11 cellular contexts compared by ENCODE assay signal in genomic region chr20:37395921-37396519, GRCh38. TPM values are rescaled to one million over a fixed set of nuclear protein-coding genes. Genes with fewer than 3 reads are reported as not detected.
A peak's percentile ranks its signal among the peaks of the same experiment; 100 is the strongest.
DNase-seq lines count a peak whose midpoint lies in the region; ATAC-seq and TF ChIP-seq lines count a peak whose summit lies in the region.
"Had no signal": no experiment of that assay in that cellular context is flagged by ENCODE, and none has a peak within 500 bp of the region (broad histone marks: within the 10 kb centered on the region; RNA-seq: fewer than 3 reads in every experiment).

No MANE protein-coding gene starts in this region.

- TF ChIP-seq CTCF in mesothelial cell of epicardium (IDR thresholded peaks at IDR 0.05; ENCODE audit: unreplicated experiment): no peak

- peaks cover 21% of the 10 kb centered on the region for H3K4me1 Mint-ChIP-seq in mesothelial cell of epicardium
- H3K4me1 Mint-ChIP-seq: naive B cell had no signal

- no peak overlapping the region for H3K4me3 Mint-ChIP-seq in mesothelial cell of epicardium
- H3K4me3 Mint-ChIP-seq: activated T-cell treated with anti-CD3 and anti-CD28 coated beads, Interleukin-2, amount 50 U/mL, for 72 hours; naive B cell had no signal

- peaks cover 8% of the 10 kb centered on the region for H3K36me3 ChIP-seq in H7 (replicated peaks; ENCODE audit: control insufficient read depth, insufficient read depth, low read length)

- DNase-seq in H7 (peak; percentile 93), NCI-H2107 treated with DMSO at 0.1 percent for 48 hours (lab: John Stamatoyannopoulos, UW; ENCODE audit: unreplicated experiment) (peak; percentile 76), astrocyte of the hippocampus (ENCODE audit: low read depth, low spot score) (peak; percentile 41), mesothelial cell of epicardium (ENCODE audit: low spot score in 2 of 2, unreplicated experiment in 2 of 2) (no peak), inferior parietal cortex (ENCODE audit: extremely low spot score) (no peak), DMS114 treated with DMSO at 0.1 percent for 48 hours (lab: John Stamatoyannopoulos, UW; ENCODE audit: unreplicated experiment) (no peak), left lobe of liver (ENCODE audit: low spot score) (no peak)
- DNase-seq in activated CD8-positive, alpha-beta memory T cell treated with anti-CD3 and anti-CD28 coated beads, Interleukin-2, amount 50 U/mL, for 48 hours: no peak
- DNase-seq: activated T-cell treated with anti-CD3 and anti-CD28 coated beads, Interleukin-2, amount 50 U/mL, for 72 hours; naive B cell; T-helper 2 cell had no signal

- ATAC-seq in left lobe of liver: no peak
- ATAC-seq: activated T-cell treated with anti-CD3 and anti-CD28 coated beads, Interleukin-2, amount 50 U/mL, for 72 hours had no signal

- H3K36me3 Mint-ChIP-seq in mesothelial cell of epicardium: peaks cover 2% of the 10 kb centered on the region
- H3K36me3 Mint-ChIP-seq: naive B cell had no signal

- H3K27me3 ChIP-seq in H7 (ENCODE audit: control insufficient read depth, insufficient read depth, low read length): no peaks in the 10 kb centered on the region

- H3K27me3 Mint-ChIP-seq in mesothelial cell of epicardium (ENCODE audit: low read depth): no peaks in the 10 kb centered on the region
- H3K27me3 Mint-ChIP-seq: naive B cell had no signal

- H3K27ac Mint-ChIP-seq in mesothelial cell of epicardium: peak overlapping the region; percentile 47
- H3K27ac Mint-ChIP-seq: activated T-cell treated with anti-CD3 and anti-CD28 coated beads, Interleukin-2, amount 50 U/mL, for 72 hours had no signal

- H3K9me3 Mint-ChIP-seq in mesothelial cell of epicardium: no peaks in the 10 kb centered on the region
- H3K9me3 Mint-ChIP-seq: activated T-cell treated with anti-CD3 and anti-CD28 coated beads, Interleukin-2, amount 50 U/mL, for 72 hours; naive B cell had no signal

- H3K4me3 ChIP-seq in H7 (ENCODE audit: insufficient read depth, low read depth, low read length): no peak overlapping the region

RNA-seq across cellular contexts. Expression of gene SRC, which starts 50.1 kb away (rescaled TPM):
- 31.4 and 32.5 TPM in 2 replicates for total RNA-seq in H7 (2014; rRNA removed; shearing (Covaris generic))
- total RNA-seq in mesothelial cell of epicardium: 81.2 to 85.2 TPM (median 81.3 TPM) in 3 replicates
- total RNA-seq in left lobe of liver: 9.6 TPM

Comparison
In these comparisons a context has a peak if more than half of its experiments do, and no peak if none do; other contexts are left out.
1. DNase-seq: peak in H7 (single experiment), NCI-H2107 treated with DMSO at 0.1 percent for 48 hours (single experiment) and astrocyte of the hippocampus (single experiment); none in mesothelial cell of epicardium (0 of 2), inferior parietal cortex (single experiment), DMS114 treated with DMSO at 0.1 percent for 48 hours (single experiment), left lobe of liver (single experiment) and activated CD8-positive, alpha-beta memory T cell treated with anti-CD3 and anti-CD28 coated beads, Interleukin-2, amount 50 U/mL, for 48 hours (single experiment).